In the genomic region with DNA sequence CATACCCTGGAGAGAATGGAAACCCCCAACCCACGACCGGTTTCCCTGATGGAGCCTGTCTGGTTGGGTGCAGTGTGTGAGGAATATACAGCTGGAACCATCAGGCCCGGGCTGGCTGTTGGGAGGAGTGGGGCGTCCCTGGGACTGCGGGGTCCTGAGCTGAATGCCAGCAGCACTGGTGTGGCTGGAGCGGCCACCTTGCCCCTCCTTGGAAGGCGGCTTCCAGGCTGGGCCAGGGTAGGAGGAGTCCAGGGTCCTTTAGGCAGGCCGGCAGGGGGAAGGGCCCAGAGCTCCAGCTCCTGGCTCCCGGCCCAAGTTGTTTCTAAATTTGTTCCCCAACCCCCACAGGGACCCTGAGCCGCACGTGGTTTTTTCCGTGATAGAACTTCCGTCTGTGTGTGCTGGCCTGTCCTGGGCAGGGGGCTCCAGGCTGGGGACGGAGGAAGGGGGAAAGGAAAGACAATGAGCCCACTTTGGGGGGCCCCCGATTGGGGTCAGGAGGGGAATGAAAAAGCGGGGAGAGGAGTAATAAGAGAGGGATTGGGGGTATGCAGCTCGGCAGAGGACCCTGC, we compare ENCODE assay signal across 9 cellular contexts. TPM values are rescaled to one million over a fixed set of nuclear protein-coding genes. Genes with fewer than 3 reads are reported as not detected.
DNase-seq lines count a peak whose midpoint lies in the region; ATAC-seq and TF ChIP-seq lines count a peak whose summit lies in the region.
"Had no signal": no experiment of that assay in that cellular context is flagged by ENCODE, and none has a peak within 500 bp of the region (broad histone marks: within the 10 kb centered on the region; RNA-seq: fewer than 3 reads in every experiment).

No MANE protein-coding gene starts in this region.

- H3K9me3 ChIP-seq in parathyroid adenoma (ENCODE audit: control insufficient read depth, low read length): no peaks in the 10 kb centered on the region

- no peak overlapping the region for H2AFZ ChIP-seq in parathyroid adenoma

- H3K27ac ChIP-seq in parathyroid adenoma: peak overlapping the region; percentile 69

- H3K4me3 Mint-ChIP-seq in HFFc6: peak overlapping the region; percentile 96

- no peak overlapping the region for H3K9ac ChIP-seq in parathyroid adenoma

- H3K36me3 Mint-ChIP-seq in HFFc6 (ENCODE audit: low read depth): no peaks in the 10 kb centered on the region

- no peaks in the 10 kb centered on the region for H3K27me3 ChIP-seq in parathyroid adenoma (ENCODE audit: control insufficient read depth, insufficient read depth, low read length)

- TF ChIP-seq CTCF in HFFc6 (IDR thresholded peaks at IDR 0.05) (no peak), WI38 (IDR thresholded peaks at IDR 0.05; ENCODE audit: low read depth, low read length) (no peak), parathyroid adenoma (IDR thresholded peaks at IDR 0.05) (no peak)

- ATAC-seq in esophagus mucosa: no peak

- no peak overlapping the region for H3K4me2 ChIP-seq in parathyroid adenoma (ENCODE audit: low read length)

- H3K9me3 Mint-ChIP-seq in HFFc6: no peaks in the 10 kb centered on the region

- H3K27ac Mint-ChIP-seq in HFFc6: peak overlapping the region; percentile 97

- peaks cover 7% of the 10 kb centered on the region for H3K27me3 Mint-ChIP-seq in HFFc6 (ENCODE audit: insufficient read depth)

- peak; percentile 83 for DNase-seq in A172 (ENCODE audit: low spot score)
- peak; percentile 24 for DNase-seq in HFFc6
- DNase-seq in glomerular visceral epithelial cell (ENCODE audit: extremely low spot score): peak; percentile 52
- no peak for DNase-seq in NCI-H2227 treated with DMSO at 0.1 percent for 48 hours (lab: John Stamatoyannopoulos, UW)
- DNase-seq in NCI-H146 (lab: John Stamatoyannopoulos, UW): no peak

- H3K4me1 Mint-ChIP-seq in HFFc6 (ENCODE audit: low read depth): peaks cover 16% of the 10 kb centered on the region

- no peaks in the 10 kb centered on the region for H3K36me3 ChIP-seq in parathyroid adenoma (ENCODE audit: control insufficient read depth, insufficient read depth, low read length)

- no peaks in the 10 kb centered on the region for H3K79me2 ChIP-seq in parathyroid adenoma

- H3K4me3 ChIP-seq in WI38 (ENCODE audit: low read depth, low read length): peak overlapping the region; percentile 73
- no peak overlapping the region for H3K4me3 ChIP-seq in parathyroid adenoma (ENCODE audit: low read depth, low read length)

- H3K4me1 ChIP-seq in parathyroid adenoma: no peaks in the 10 kb centered on the region

RNA-seq across cellular contexts. Expression of a gene that starts 0.7 kb away (rescaled TPM):
- total RNA-seq in A172 (2014; rRNA removed; shearing (Covaris generic)): 79.6 and 94.5 TPM in 2 replicates
- total RNA-seq in HFFc6 (2021; fragmentation: NEBNext Ultra II Directional; extraction: Animal tissue kit (Norgen Biotek cat#: 25700)): 10 to 100 TPM; 58.4 to 76.2 (median 62.2) TPM
- total RNA-seq in esophagus mucosa: 15.4 TPM

RNA-seq across cellular contexts. Expression of a gene that starts 21.7 kb away (rescaled TPM):
- 104 and 116 TPM in 2 replicates for total RNA-seq in A172 (2014; rRNA removed; shearing (Covaris generic))
- total RNA-seq in HFFc6 (2021; fragmentation: NEBNext Ultra II Directional; extraction: Animal tissue kit (Norgen Biotek cat#: 25700)): 10 to 100 TPM; 48.5 to 59.9 (median 52.7) TPM
- 36.7 TPM for total RNA-seq in esophagus mucosa

RNA-seq across cellular contexts. Expression of a gene that starts 25.2 kb away (rescaled TPM):
- total RNA-seq in A172 (2014; rRNA removed; shearing (Covaris generic)): 0.40 and 0.43 TPM in 2 replicates
- under 1 TPM in 5 of 6 experiments, not detected in 1; 0.09 to 0.36 (median 0.17) TPM for total RNA-seq in HFFc6 (2021; fragmentation: NEBNext Ultra II Directional; extraction: Animal tissue kit (Norgen Biotek cat#: 25700))
- total RNA-seq in esophagus mucosa: 20.4 TPM

RNA-seq across cellular contexts. Expression of a gene that starts 25.8 kb away (rescaled TPM):
- total RNA-seq in A172 (2014; rRNA removed; shearing (Covaris generic)): not detected in 2 replicates
- total RNA-seq in HFFc6 (2021; fragmentation: NEBNext Ultra II Directional; extraction: Animal tissue kit (Norgen Biotek cat#: 25700)): not detected
- total RNA-seq in esophagus mucosa: not detected
- total RNA-seq: dermis microvascular lymphatic vessel endothelial cell had no signal

RNA-seq across cellular contexts. Expression of a gene that starts 35.8 kb away (rescaled TPM):
- total RNA-seq in A172 (2014; rRNA removed; shearing (Covaris generic)): 599 and 717 TPM in 2 replicates
- total RNA-seq in HFFc6 (2021; fragmentation: NEBNext Ultra II Directional; extraction: Animal tissue kit (Norgen Biotek cat#: 25700)): 100 to 1,000 TPM; 415 to 760 (median 681) TPM
- 321 TPM for total RNA-seq in esophagus mucosa

Comparison
In these comparisons a context has a peak if more than half of its experiments do, and no peak if none do; other contexts are left out.
1. DNase-seq: peak in A172 (single experiment), HFFc6 (single experiment) and glomerular visceral epithelial cell (single experiment); none in NCI-H2227 treated with DMSO at 0.1 percent for 48 hours (single experiment) and NCI-H146 (single experiment).
2. RNA of a gene that starts 25.2 kb away (total RNA-seq): 20.4 TPM in esophagus mucosa (single experiment); 0.40 to 0.43 TPM in A172 and 0.09 to 0.36 TPM in HFFc6; every median in the first group is over 10 times any median in the second.